ENCODE assay signal across 26 cellular contexts in genomic region chr11:33412231-33412630, GRCh38. TPM values are rescaled to one million over a fixed set of nuclear protein-coding genes. Genes with fewer than 3 reads are reported as not detected.
"Had no signal": no experiment of that assay in that cellular context is flagged by ENCODE, and none has a peak within 500 bp of the region (broad histone marks: within the 10 kb centered on the region; RNA-seq: fewer than 3 reads in every experiment).

No MANE protein-coding gene starts in this region.

- H3K9me3 ChIP-seq: adrenal gland, ascending aorta, breast epithelium, esophagus muscularis mucosa, gastroesophageal sphincter, neutrophil, right lobe of liver, testis, vagina had no signal

- H2AFZ ChIP-seq: parathyroid adenoma had no signal

- H3K27ac ChIP-seq: adrenal gland, ascending aorta, breast epithelium, esophagus muscularis mucosa, gastroesophageal sphincter, neutrophil, parathyroid adenoma, right lobe of liver, testis, vagina had no signal

- H3K27me3 ChIP-seq: adrenal gland, ascending aorta, breast epithelium, testis, vagina had no signal

- H3K9ac ChIP-seq: parathyroid adenoma had no signal

- H3K4me3 ChIP-seq: adrenal gland, ascending aorta, breast epithelium, esophagus muscularis mucosa, gastroesophageal sphincter, right lobe of liver, testis, vagina had no signal

- DNase-seq: activated B cell treated with CpG ODN at 0.5 μM for 24 hours; activated CD4-positive, alpha-beta T cell treated with anti-CD3 and anti-CD28 coated beads for 36 hours; activated CD4-positive, alpha-beta T cell treated with anti-CD3 and anti-CD28 coated beads, Interleukin-2, amount 50 U/mL, for 4 hours; activated CD8-positive, alpha-beta memory T cell treated with anti-CD3 and anti-CD28 coated beads for 24 hours; activated CD8-positive, alpha-beta memory T cell treated with anti-CD3 and anti-CD28 coated beads, Interleukin-2, amount 50 U/mL, for 4 hours; activated naive CD4-positive, alpha-beta T cell; activated T-cell treated with anti-CD3 and anti-CD28 coated beads, Interleukin-2, amount 50 U/mL, for 4 hours; adrenal gland; effector memory CD8-positive, alpha-beta T cell; left cardiac atrium; right lobe of liver; small intestine; stimulated activated CD4-positive, alpha-beta T cell treated with anti-CD3 and anti-CD28 coated beads, Interleukin-15, amount 100 ng/mL, for 24 hours; stimulated activated naive B cell treated with anti-CD40 and anti-IgM and Interleukin-4, amounts not matched to agents 10 μg/mL and 1 μg/mL and 100 μg/mL, for 72 hours; testis had no signal

- FAIRE-seq: colon, endothelial cell of umbilical vein, islet of Langerhans, small intestine had no signal

- H3K36me3 ChIP-seq: adrenal gland, ascending aorta, breast epithelium, esophagus muscularis mucosa, gastroesophageal sphincter, neutrophil, right lobe of liver, vagina had no signal

- H3K4me1 ChIP-seq: adrenal gland, ascending aorta, breast epithelium, esophagus muscularis mucosa, gastroesophageal sphincter, parathyroid adenoma, right lobe of liver, testis, vagina had no signal

- ATAC-seq: activated CD4-positive, alpha-beta T cell treated with anti-CD3 and anti-CD28 coated beads for 36 hours; activated T-cell treated with anti-CD3 and anti-CD28 coated beads, Interleukin-2, amount 50 U/mL, for 4 hours; effector memory CD8-positive, alpha-beta T cell; gastroesophageal sphincter; left cardiac atrium; right lobe of liver; stimulated activated naive B cell treated with anti-CD40 and anti-IgM and Interleukin-4, amounts not matched to agents 10 μg/mL and 1 μg/mL and 100 μg/mL, for 72 hours had no signal

RNA-seq across cellular contexts. Expression of gene KIAA1549L, which starts 36.3 kb away (rescaled TPM):
- total RNA-seq: activated CD4-positive, alpha-beta T cell treated with anti-CD3 and anti-CD28 coated beads for 36 hours; activated T-cell treated with anti-CD3 and anti-CD28 coated beads, Interleukin-2, amount 50 U/mL, for 4 hours; activated T-helper 2 cell treated with anti-CD3 and anti-CD28 coated beads, Interferon-gamma antibody, Interleukin-2, Interleukin-4, amounts not matched to agents 10 μg/mL and 5 μg/mL and 100 μg/mL, durations not matched to agents 14 hours and 24 hours and 36 hours; ascending aorta had no signal
